14 cellular contexts compared by ENCODE assay signal in genomic region chr17:45686250-45686649, GRCh38.
DNase-seq lines count a peak whose midpoint lies in the region; ATAC-seq, FAIRE-seq and TF ChIP-seq lines count a peak whose summit lies in the region.
"Had no signal": no experiment of that assay in that cellular context is flagged by ENCODE, and none has a peak within 500 bp of the region (broad histone marks: within the 10 kb centered on the region; RNA-seq: fewer than 3 reads in every experiment).

No MANE protein-coding gene starts in this region.

- intact Hi-C loops in K562 (cut with micrococcal nuclease) (no loop called here), dorsolateral prefrontal cortex (cut with DNase I) (no loop called here)

- peak overlapping the region in 1 of 2 experiments; percentile 11; a peak in 1 of 4 replicates for H3K9ac ChIP-seq in K562 (ENCODE audit: insufficient read depth in 1 of 2, low read depth in 2 of 2, low read length in 2 of 2)
- H3K9ac ChIP-seq: BLaER1 had no signal

- no peak for TF ChIP-seq CTCF in NB4 (IDR thresholded peaks at IDR 0.05; ENCODE audit: low read depth, low read length)
- no peak for TF ChIP-seq CTCF in K562 (IDR thresholded peaks at IDR 0.05 in 2 of 3, conservative IDR thresholded peaks at IDR 0.05 in 1 of 3; ENCODE audit: insufficient read depth in 2 of 3, low read depth in 1 of 3, low read length in 3 of 3)
- TF ChIP-seq CTCF in dorsolateral prefrontal cortex (IDR thresholded peaks at IDR 0.05 in 54 of 56, conservative IDR thresholded peaks at IDR 0.05 in 2 of 56; ENCODE audit: low read depth in 1 of 56, partially characterized antibody in 56 of 56): no peak

- H3K9me1 ChIP-seq in K562 (ENCODE audit: control insufficient read depth, insufficient read depth, low read length): no peaks in the 10 kb centered on the region

- POLR2A ChIA-PET in K562 (lab: Yijun Ruan, JAX): interaction anchor here (1.2 kb wide), 1 partner anchor 24 kb away, joined by 4 read pairs; no protein-coding TSS in a partner anchor

- peaks cover 3 to 16% of the 10 kb centered on the region in 2 experiments; a peak in 4 of 5 replicates for H3K4me1 ChIP-seq in K562 (replicated peaks in 1 of 2; ENCODE audit: control insufficient read depth in 2 of 2, insufficient read depth in 2 of 2, low read length in 2 of 2)

- ATAC-seq in K562 (peak; percentile 84), GM21529 (IDR thresholded peaks at IDR 0.05; ENCODE audit: unreplicated experiment) (no peak)
- ATAC-seq: GM23338 had no signal

- TF ChIP-seq POLR2A in NB4 (IDR thresholded peaks at IDR 0.05; ENCODE audit: extremely low read depth, insufficient read length) (no peak), K562 (conservative IDR thresholded peaks at IDR 0.05) (no peak)

- DNase-seq in SKM-1 treated with dmso at 0.1 percent for 144 hours (lab: John Stamatoyannopoulos, UW; ENCODE audit: unreplicated experiment) (peak; percentile 30), SKM-1 (lab: John Stamatoyannopoulos, UW; ENCODE audit: unreplicated experiment) (no peak), NB4 (ENCODE audit: low read depth) (peak; percentile 82), K562 (ENCODE audit: extremely low read depth in 1 of 4, low spot score in 3 of 4) (peak; percentile 13 to 71 (median 41)), dorsolateral prefrontal cortex (no peak)
- no peak for DNase-seq in stimulated activated CD4-positive, alpha-beta T cell treated with anti-CD3 and anti-CD28 coated beads, Interleukin-1b, Interleukin-23, amount 100 ng/mL, for 48 hours
- DNase-seq: 8988T; CD8-positive, alpha-beta memory T cell; DMS53; GF-D8; H7 had no signal

- 2% methylated on average over 4 of the region's 4 CpGs for WGBS in K562 (ENCODE audit: insufficient coverage, low coverage, missing lambda C conversion rate)

- H4K20me1 ChIP-seq in K562 (replicated peaks; ENCODE audit: control insufficient read depth, insufficient read depth, low read length): no peaks in the 10 kb centered on the region
- H4K20me1 ChIP-seq: BLaER1 had no signal

- peak; percentile 51; the same call in 1 of the 2 replicates for TF ChIP-seq EP300 in K562 (IDR thresholded peaks at IDR 0.05; ENCODE audit: low read length)

- H3K27ac ChIP-seq in K562 (ENCODE audit: extremely low read depth, low read depth, low read length) (no peak overlapping the region), dorsolateral prefrontal cortex (no peak overlapping the region)
- H3K27ac ChIP-seq: BLaER1 had no signal

- CTCF ChIA-PET in K562 (lab: Yijun Ruan, JAX; ENCODE audit: low intra/inter-chr PET ratio): no interaction called here

- FAIRE-seq in K562 (lab: Jason Lieb, UNC): peak; percentile 84

- no peaks in the 10 kb centered on the region for H3K79me2 ChIP-seq in K562 (ENCODE audit: control insufficient read depth, insufficient read depth, low read length)

- peak overlapping the region; percentile 67 for H2AFZ ChIP-seq in K562 (ENCODE audit: low read depth, low read length)
- H2AFZ ChIP-seq: GM23338 had no signal

- H3K9me3 ChIP-seq in K562 (replicated peaks; ENCODE audit: control insufficient read depth, insufficient read depth, low read depth, low read length): no peaks in the 10 kb centered on the region
- H3K9me3 ChIP-seq: BLaER1 had no signal

- H3K4me2 ChIP-seq in K562 (ENCODE audit: insufficient read depth, low read length): peak overlapping the region; percentile 23; the same call in 1 of the 2 replicates
- H3K4me2 ChIP-seq: BLaER1, GM23338 had no signal

- in situ Hi-C loops in K562 (cut with MboI): no loop called here

- no peak for TF ChIP-seq RAD21 in K562 (CRISPR knock-in tag; conservative IDR thresholded peaks at IDR 0.05 in 1 of 2, IDR thresholded peaks at IDR 0.05 in 1 of 2)

- H3K4me3 ChIP-seq in NB4 (ENCODE audit: low read depth, low read length): no peak overlapping the region
- no peak overlapping the region for H3K4me3 ChIP-seq in K562
- H3K4me3 ChIP-seq in dorsolateral prefrontal cortex: no peak overlapping the region
- H3K4me3 ChIP-seq: BLaER1, GM23338 had no signal

- peaks cover 14 to 32% of the 10 kb centered on the region in 2 experiments; a peak in 4 of 5 replicates for H3K27me3 ChIP-seq in K562 (ENCODE audit: control insufficient read depth in 2 of 2, insufficient read depth in 2 of 2, low read length in 2 of 2)
- H3K27me3 ChIP-seq in dorsolateral prefrontal cortex: peaks cover 0 to 5% (median 0%) of the 10 kb centered on the region in 45 donors
- H3K27me3 ChIP-seq: BLaER1 had no signal

- no TSS peak for BruUV-seq in K562 (replicated peaks; lab: Mats Ljungman, UMichigan)

- no peaks in the 10 kb centered on the region for H3K36me3 ChIP-seq in K562 (ENCODE audit: control insufficient read depth, insufficient read depth, low read length)
- H3K36me3 ChIP-seq: BLaER1 had no signal

TF ChIP-seq in K562, 482 proteins besides CTCF, POLR2A, EP300 and RAD21 (continues in another document):
- TF ChIP-seq KAT2B (IDR thresholded peaks at IDR 0.05; ENCODE audit: low read depth, low read length) (no peak), FOXJ2 (tag; IDR thresholded peaks at IDR 0.05) (no peak), ZC3H11A (IDR thresholded peaks at IDR 0.05; ENCODE audit: low read depth, low read length) (no peak), ZNF282 (CRISPR knock-in tag; IDR thresholded peaks at IDR 0.05) (no peak), ZNF408 (CRISPR knock-in tag; IDR thresholded peaks at IDR 0.05; ENCODE audit: low read depth) (no peak), KLF16 (IDR thresholded peaks at IDR 0.05) (0 out of 2 replicates have a peak, but pooled peaks have one; percentile 9), CXXC5 (CRISPR knock-in tag; IDR thresholded peaks at IDR 0.05) (peak; percentile 46; the same call in 1 of the 2 replicates), STAT5B (CRISPR knock-in tag; IDR thresholded peaks at IDR 0.05) (no peak), NFIX (CRISPR knock-in tag; IDR thresholded peaks at IDR 0.05; ENCODE audit: low read depth) (no peak), ZFP1 (CRISPR knock-in tag; IDR thresholded peaks at IDR 0.05) (no peak), L3MBTL2 (IDR thresholded peaks at IDR 0.05) (peak; percentile 92), ETV5 (CRISPR knock-in tag; IDR thresholded peaks at IDR 0.05; ENCODE audit: low read depth) (peak; percentile 97), CBX5 (IDR thresholded peaks at IDR 0.05; ENCODE audit: borderline replicate concordance, low read depth) (no peak), EHMT2 (IDR thresholded peaks at IDR 0.05) (peak; percentile 47; the same call in 1 of the 2 replicates), ZNF165 (CRISPR knock-in tag; IDR thresholded peaks at IDR 0.05; ENCODE audit: borderline replicate concordance) (no peak), CBFB (CRISPR knock-in tag; IDR thresholded peaks at IDR 0.05) (0 out of 2 replicates have a peak, but pooled peaks have one; percentile 66), JUND (IDR thresholded peaks at IDR 0.05; ENCODE audit: borderline replicate concordance, low read depth, low read length) (peak; percentile 33; the same call in 1 of the 2 replicates), JUND (tag; IDR thresholded peaks at IDR 0.05; ENCODE audit: borderline replicate concordance, low read depth, low read length) (peak; percentile 31; the same call in 1 of the 3 replicates), TRIM24 (IDR thresholded peaks at IDR 0.05) (peak; percentile 9 to 44; a peak in 1 of 4 replicates), ZNF3 (CRISPR knock-in tag; IDR thresholded peaks at IDR 0.05) (no peak), SREBF1 (IDR thresholded peaks at IDR 0.05; ENCODE audit: borderline replicate concordance, low read depth, low read length) (no peak), MAZ (CRISPR knock-in tag; conservative IDR thresholded peaks at IDR 0.05 in 1 of 2, IDR thresholded peaks at IDR 0.05 in 1 of 2) (peak in 1 of 2 experiments; percentile 66; a peak in 1 of 4 replicates), ZNF121 (CRISPR knock-in tag; conservative IDR thresholded peaks at IDR 0.05) (no peak), FOXP1 (CRISPR knock-in tag; IDR thresholded peaks at IDR 0.05) (no peak), SLC30A9 (CRISPR knock-in tag; IDR thresholded peaks at IDR 0.05) (no peak), SOX6 (IDR thresholded peaks at IDR 0.05) (peak; percentile 89), DPF2 (IDR thresholded peaks at IDR 0.05) (peak; percentile 52; the same call in 1 of the 2 replicates), ZEB2 (IDR thresholded peaks at IDR 0.05) (peak; percentile 50; the same call in 1 of the 2 replicates)
- TF ChIP-seq, protein P1, sequence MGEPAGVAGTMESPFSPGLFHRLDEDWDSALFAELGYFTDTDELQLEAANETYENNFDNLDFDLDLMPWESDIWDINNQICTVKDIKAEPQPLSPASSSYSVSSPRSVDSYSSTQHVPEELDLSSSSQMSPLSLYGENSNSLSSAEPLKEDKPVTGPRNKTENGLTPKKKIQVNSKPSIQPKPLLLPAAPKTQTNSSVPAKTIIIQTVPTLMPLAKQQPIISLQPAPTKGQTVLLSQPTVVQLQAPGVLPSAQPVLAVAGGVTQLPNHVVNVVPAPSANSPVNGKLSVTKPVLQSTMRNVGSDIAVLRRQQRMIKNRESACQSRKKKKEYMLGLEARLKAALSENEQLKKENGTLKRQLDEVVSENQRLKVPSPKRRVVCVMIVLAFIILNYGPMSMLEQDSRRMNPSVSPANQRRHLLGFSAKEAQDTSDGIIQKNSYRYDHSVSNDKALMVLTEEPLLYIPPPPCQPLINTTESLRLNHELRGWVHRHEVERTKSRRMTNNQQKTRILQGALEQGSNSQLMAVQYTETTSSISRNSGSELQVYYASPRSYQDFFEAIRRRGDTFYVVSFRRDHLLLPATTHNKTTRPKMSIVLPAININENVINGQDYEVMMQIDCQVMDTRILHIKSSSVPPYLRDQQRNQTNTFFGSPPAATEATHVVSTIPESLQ (CRISPR knock-in tag; IDR thresholded peaks at IDR 0.05): peak; percentile 64; the same call in 1 of the 2 replicates
- TF ChIP-seq, protein P2, sequence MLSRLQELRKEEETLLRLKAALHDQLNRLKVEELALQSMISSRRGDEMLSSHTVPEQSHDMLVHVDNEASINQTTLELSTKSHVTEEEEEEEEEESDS (CRISPR knock-in tag; IDR thresholded peaks at IDR 0.05): no peak
- TF ChIP-seq, protein P3, sequence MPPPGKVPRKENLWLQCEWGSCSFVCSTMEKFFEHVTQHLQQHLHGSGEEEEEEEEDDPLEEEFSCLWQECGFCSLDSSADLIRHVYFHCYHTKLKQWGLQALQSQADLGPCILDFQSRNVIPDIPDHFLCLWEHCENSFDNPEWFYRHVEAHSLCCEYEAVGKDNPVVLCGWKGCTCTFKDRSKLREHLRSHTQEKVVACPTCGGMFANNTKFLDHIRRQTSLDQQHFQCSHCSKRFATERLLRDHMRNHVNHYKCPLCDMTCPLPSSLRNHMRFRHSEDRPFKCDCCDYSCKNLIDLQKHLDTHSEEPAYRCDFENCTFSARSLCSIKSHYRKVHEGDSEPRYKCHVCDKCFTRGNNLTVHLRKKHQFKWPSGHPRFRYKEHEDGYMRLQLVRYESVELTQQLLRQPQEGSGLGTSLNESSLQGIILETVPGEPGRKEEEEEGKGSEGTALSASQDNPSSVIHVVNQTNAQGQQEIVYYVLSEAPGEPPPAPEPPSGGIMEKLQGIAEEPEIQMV (tag; conservative IDR thresholded peaks at IDR 0.05; ENCODE audit: low read depth): no peak

Comparison
In these comparisons a context has a peak if more than half of its experiments do, and no peak if none do; other contexts are left out.
1. DNase-seq: peak in SKM-1 treated with dmso at 0.1 percent for 144 hours (single experiment), NB4 (single experiment) and K562 (4 of 4); none in SKM-1 (single experiment), stimulated activated CD4-positive, alpha-beta T cell treated with anti-CD3 and anti-CD28 coated beads, Interleukin-1b, Interleukin-23, amount 100 ng/mL, for 48 hours (single experiment) and dorsolateral prefrontal cortex (0 of 10).